In the genomic region with DNA sequence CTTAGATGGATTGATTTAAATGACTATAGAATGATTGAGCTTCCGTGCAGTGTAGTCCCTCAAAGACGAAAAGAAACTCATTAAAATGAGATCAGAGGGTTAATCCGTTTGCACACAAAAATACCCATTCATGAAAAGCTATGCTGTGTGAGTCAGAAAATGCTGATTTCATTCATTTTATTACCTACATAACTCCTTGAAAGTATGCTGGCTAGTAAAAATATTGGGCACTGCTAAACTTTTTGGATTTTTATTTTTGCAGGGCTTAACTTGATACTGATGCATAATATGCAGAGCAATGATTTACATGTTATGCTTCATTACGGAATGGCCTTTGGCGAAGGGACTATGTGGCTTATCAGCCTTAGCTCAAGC, we compare ENCODE assay signal across 16 cellular contexts. TPM values are rescaled to one million over a fixed set of nuclear protein-coding genes. Genes with fewer than 3 reads are reported as not detected.
DNase-seq lines count a peak whose midpoint lies in the region; ATAC-seq, FAIRE-seq and TF ChIP-seq lines count a peak whose summit lies in the region.
"Had no signal": no experiment of that assay in that cellular context is flagged by ENCODE, and none has a peak within 500 bp of the region (broad histone marks: within the 10 kb centered on the region; RNA-seq: fewer than 3 reads in every experiment).

No MANE protein-coding gene starts in this region.

- intact Hi-C loops in A673 (cut with micrococcal nuclease; ENCODE audit: unreplicated experiment) (loop anchor here (2.0 to 5.0 kb wide), 2 partner anchors 54 to 186 kb away; a partner anchor contains a TSS), mammary epithelial cell (cut with micrococcal nuclease) (no loop called here)

- no peak for ATAC-seq in HG03354 (IDR thresholded peaks at IDR 0.05; ENCODE audit: poor library complexity, severe bottlenecking, unreplicated experiment)
- ATAC-seq: upper lobe of right lung had no signal

- H3K27ac ChIP-seq in A673 (ENCODE audit: low read depth, low read length, poor library complexity, severe bottlenecking) (peak overlapping the region; percentile 79), HUES64 (ENCODE audit: low read depth, low read length) (0 out of 2 replicates have a peak overlapping the region, but pooled peaks have one; percentile 3), mammary epithelial cell (ENCODE audit: insufficient read depth, low read depth, low read length) (no peak overlapping the region), keratinocyte (ENCODE audit: control insufficient read depth, insufficient read depth, low read length) (no peak overlapping the region)
- H3K27ac ChIP-seq: prostate gland, upper lobe of right lung had no signal

- 56% methylated on average over 3 of the region's 5 CpGs for WGBS in HUES64
- 98% methylated on average over 5 of the region's 5 CpGs for WGBS in mammary epithelial cell (ENCODE audit: low coverage, missing lambda C conversion rate)

- H2AFZ ChIP-seq in mammary epithelial cell (ENCODE audit: low read depth, low read length) (no peak overlapping the region), keratinocyte (ENCODE audit: control insufficient read depth, low read length) (no peak overlapping the region)

- in situ Hi-C loops in mammary epithelial cell (cut with MboI; ENCODE audit: low sequenced_read_pairs in 2 of 2): no loop called here

- peaks cover 3% of the 10 kb centered on the region for H3K9me1 ChIP-seq in keratinocyte (ENCODE audit: control insufficient read depth, extremely low read depth, insufficient read depth, low read length)

- no TSS peak for BruUV-seq in A673 (replicated peaks; lab: Mats Ljungman, UMichigan)
- no TSS peak for BruUV-seq in mammary epithelial cell (replicated peaks; lab: Mats Ljungman, UMichigan)

- H3K36me3 ChIP-seq in A673 (ENCODE audit: insufficient read depth, low read length, poor library complexity, severe bottlenecking) (no peaks in the 10 kb centered on the region), HUES64 (ENCODE audit: insufficient read depth, low read length) (no peaks in the 10 kb centered on the region), mammary epithelial cell (ENCODE audit: insufficient read depth, low read length) (no peaks in the 10 kb centered on the region), keratinocyte (ENCODE audit: control insufficient read depth in 2 of 2, extremely low read depth in 1 of 2, insufficient read depth in 2 of 2, low read length in 2 of 2) (peaks cover 0 to 12% of the 10 kb centered on the region in 2 experiments)
- H3K36me3 ChIP-seq: prostate gland, upper lobe of right lung had no signal

- dilution Hi-C loops in mammary epithelial cell (cut with HindIII; ENCODE audit: low sequenced_read_pairs) (no loop called here), keratinocyte (cut with MboI; ENCODE audit: extremely low pct_ligation_motif_present, low sequenced_read_pairs) (no loop called here)

- H3K4me1 ChIP-seq in A673 (ENCODE audit: insufficient read depth, low read length, poor library complexity, severe bottlenecking): peaks cover 84% of the 10 kb centered on the region
- H3K4me1 ChIP-seq in HUES64 (ENCODE audit: insufficient read depth, low read length): peaks cover 58% of the 10 kb centered on the region
- H3K4me1 ChIP-seq in mammary epithelial cell (ENCODE audit: insufficient read depth, low read length): peaks cover 24% of the 10 kb centered on the region
- H3K4me1 ChIP-seq in keratinocyte (ENCODE audit: control insufficient read depth, extremely low read depth, insufficient read depth, low read length): peaks cover 46% of the 10 kb centered on the region

- H3K79me2 ChIP-seq in mammary epithelial cell (ENCODE audit: insufficient read depth, low read length) (peaks cover 75% of the 10 kb centered on the region), keratinocyte (ENCODE audit: control insufficient read depth, insufficient read depth, low read length) (peaks cover 63% of the 10 kb centered on the region)

- H3K4me3 ChIP-seq in A673 (ENCODE audit: low read depth, low read length, poor library complexity, severe bottlenecking) (peak overlapping the region; percentile 33), HUES64 (ENCODE audit: low read length) (no peak overlapping the region), mammary epithelial cell (replicated peaks in 1 of 3; ENCODE audit: insufficient read depth in 1 of 3, low read depth in 2 of 3, low read length in 3 of 3) (no peak overlapping the region), keratinocyte (ENCODE audit: control insufficient read depth in 2 of 3, extremely low read depth in 1 of 3, insufficient read depth in 2 of 3, low read depth in 1 of 3, low read length in 3 of 3) (no peak overlapping the region)
- H3K4me3 ChIP-seq: prostate gland, upper lobe of right lung had no signal

- peak; percentile 80 for DNase-seq in A673 (ENCODE audit: low spot score)
- peak; percentile 43 for DNase-seq in mammary epithelial cell
- DNase-seq in keratinocyte (ENCODE audit: low read depth, low spot score): no peak
- no peak for DNase-seq in OCI-M1 (lab: John Stamatoyannopoulos, UW)
- no peak for DNase-seq in NCI-H1105 treated with DMSO at 0.1 percent for 48 hours (lab: John Stamatoyannopoulos, UW)
- no peak for DNase-seq in NCI-H128 (lab: John Stamatoyannopoulos, UW; ENCODE audit: unreplicated experiment)
- DNase-seq: activated naive CD4-positive, alpha-beta T cell treated with anti-CD3 and anti-CD28 coated beads, Interleukin-2, amount 10 ng/mL, durations not matched to agents 7 days and 5 days; cerebellar nuclear complex; NCI-H1694; NCI-H774; SIG-M5; stimulated activated CD4-positive, alpha-beta T cell treated with anti-CD3 and anti-CD28 coated beads, Interleukin-2, amount 100 ng/mL, for 24 hours; upper lobe of right lung had no signal

- CTCF ChIA-PET in A673 (lab: Charles Lee) (no interaction called here), mammary epithelial cell (lab: Charles Lee; ENCODE audit: low non-redundant PET) (no interaction called here)

- no peaks in the 10 kb centered on the region for H3K9me3 ChIP-seq in A673 (ENCODE audit: low read depth, low read length, poor library complexity, severe bottlenecking)
- no peaks in the 10 kb centered on the region for H3K9me3 ChIP-seq in HUES64 (ENCODE audit: insufficient read depth, low read depth, low read length)
- H3K9me3 ChIP-seq in mammary epithelial cell (replicated peaks; ENCODE audit: insufficient read depth, low read length): no peaks in the 10 kb centered on the region
- H3K9me3 ChIP-seq in keratinocyte (ENCODE audit: control insufficient read depth, low read depth, low read length): no peaks in the 10 kb centered on the region
- H3K9me3 ChIP-seq: prostate gland, upper lobe of right lung had no signal

- H3K27me3 ChIP-seq in A673 (replicated peaks; ENCODE audit: insufficient read depth, low read depth, low read length, poor library complexity) (no peaks in the 10 kb centered on the region), HUES64 (ENCODE audit: insufficient read depth, low read length) (no peaks in the 10 kb centered on the region), mammary epithelial cell (ENCODE audit: insufficient read depth, low read length) (no peaks in the 10 kb centered on the region), keratinocyte (ENCODE audit: control insufficient read depth, extremely low read depth, insufficient read depth, low read length) (no peaks in the 10 kb centered on the region)
- H3K27me3 ChIP-seq: upper lobe of right lung had no signal

- TF ChIP-seq CTCF in A673 (conservative IDR thresholded peaks at IDR 0.05; ENCODE audit: low read depth, low read length): no peak
- TF ChIP-seq CTCF in mammary epithelial cell (conservative IDR thresholded peaks at IDR 0.05 in 1 of 2, IDR thresholded peaks at IDR 0.05 in 1 of 2; ENCODE audit: extremely low read depth in 1 of 2, insufficient read depth in 1 of 2, low read depth in 1 of 2, low read length in 2 of 2): no peak
- no peak for TF ChIP-seq CTCF in keratinocyte (optimal IDR thresholded peaks at IDR 0.05 in 1 of 3, IDR thresholded peaks at IDR 0.05 in 1 of 3, conservative IDR thresholded peaks at IDR 0.05 in 1 of 3; ENCODE audit: extremely low read depth in 1 of 3, insufficient read depth in 2 of 3, low read length in 3 of 3)

- FAIRE-seq in keratinocyte (lab: Jason Lieb, UNC): peak; percentile 64

- no peak overlapping the region for H3K4me2 ChIP-seq in mammary epithelial cell (ENCODE audit: insufficient read depth, low read depth, low read length)
- H3K4me2 ChIP-seq in keratinocyte (ENCODE audit: control insufficient read depth, extremely low read depth, insufficient read depth, low read depth, low read length): no peak overlapping the region

- H3K9ac ChIP-seq in HUES64 (ENCODE audit: low read depth, low read length): no peak overlapping the region
- no peak overlapping the region for H3K9ac ChIP-seq in mammary epithelial cell (ENCODE audit: insufficient read depth, low read length)
- H3K9ac ChIP-seq in keratinocyte (ENCODE audit: control insufficient read depth, extremely low read depth, insufficient read depth, low read length): no peak overlapping the region

- H4K20me1 ChIP-seq in mammary epithelial cell (ENCODE audit: insufficient read depth, low read length) (no peaks in the 10 kb centered on the region), keratinocyte (ENCODE audit: control insufficient read depth, extremely low read depth, insufficient read depth, low read length) (no peaks in the 10 kb centered on the region)

- POLR2A ChIA-PET in A673 (lab: Charles Lee; ENCODE audit: low non-redundant PET): interaction anchor here (0.6 kb wide), 1 partner anchor 198 kb away, joined by 3 read pairs; no protein-coding TSS in a partner anchor

RNA-seq across cellular contexts. Expression of a gene that starts 54.2 kb away (rescaled TPM):
- total RNA-seq in A673 (2021) (45.5 and 50.3 TPM in 2 replicates), mammary epithelial cell (10 to 100 TPM; 20.7 to 32.9 TPM)
- 13.7 TPM for polyA plus RNA-seq in HUES64 (2013, experiment 1 of 2)
- polyA plus RNA-seq in HUES64 (2013, experiment 2 of 2): 11.5 TPM
- polyA plus RNA-seq in mammary epithelial cell (7.4 TPM), keratinocyte (12.7 to 18.6 TPM (median 17.0 TPM) in 3 replicates)
- polyA minus RNA-seq in mammary epithelial cell (35.2 TPM), keratinocyte (24.8 to 50.3 TPM (median 36.8 TPM) in 3 replicates)
- polyA plus RNA-seq in keratinocyte (2011; ENCODE audit: low read depth): 17.6 TPM
- polyA plus RNA-seq in keratinocyte (2011; cell fraction: cytosol; rRNA removed): 8.4 and 9.9 TPM in 2 replicates
- polyA plus RNA-seq in keratinocyte (2011; cell fraction: nucleus; rRNA removed): 39.7 and 42.2 TPM in 2 replicates
- polyA plus RNA-seq in keratinocyte (2012; ENCODE audit: low replicate concordance): 13.8 and 14.0 TPM in 2 replicates
- 14.0 TPM for polyA minus RNA-seq in keratinocyte (2011; cell fraction: cytosol; rRNA and poly(A)+ RNA removed)
- 40.6 and 81.8 TPM in 2 replicates for polyA minus RNA-seq in keratinocyte (2011; cell fraction: nucleus; rRNA and poly(A)+ RNA removed)

Comparison
In these comparisons a context has a peak if more than half of its experiments do, and no peak if none do; other contexts are left out.
1. DNase-seq: peak in A673 (single experiment) and mammary epithelial cell (single experiment); none in keratinocyte (single experiment), OCI-M1 (single experiment), NCI-H1105 treated with DMSO at 0.1 percent for 48 hours (single experiment) and NCI-H128 (single experiment).
2. H3K27ac ChIP-seq: peak in A673 (single experiment) and HUES64 (single experiment); none in mammary epithelial cell (single experiment) and keratinocyte (single experiment).